8 cellular contexts compared by ENCODE assay signal in genomic region chr10:43419997-43420368, GRCh38. TPM values are rescaled to one million over a fixed set of nuclear protein-coding genes. Genes with fewer than 3 reads are reported as not detected.
A peak's percentile ranks its signal among the peaks of the same experiment; 100 is the strongest.
DNase-seq lines count a peak whose midpoint lies in the region; TF ChIP-seq lines count a peak whose summit lies in the region.

No MANE protein-coding gene starts in this region.

- no peaks in the 10 kb centered on the region for H3K27me3 ChIP-seq in Karpas-422 (ENCODE audit: low read length)
- no peaks in the 10 kb centered on the region for H3K27me3 ChIP-seq in duodenal mucosa (ENCODE audit: control insufficient read depth in 1 of 2, insufficient read depth in 2 of 2, low read length in 2 of 2)

- H3K4me3 Mint-ChIP-seq in CD14-positive monocyte (peak overlapping the region; percentile 93), nephron (peak overlapping the region; percentile 57 to 79 (median 68))

- H3K4me1 ChIP-seq in Karpas-422 (ENCODE audit: low read length) (peaks cover 33% of the 10 kb centered on the region), duodenal mucosa (ENCODE audit: control insufficient read depth in 1 of 2, insufficient read depth in 2 of 2, low read length in 2 of 2) (peaks cover 12 to 20% of the 10 kb centered on the region in 2 donors)

- H2AFZ ChIP-seq in Karpas-422 (ENCODE audit: low read length) = no peak overlapping the region

- TF ChIP-seq CTCF in CD14-positive monocyte (IDR thresholded peaks at IDR 0.05) = no peak
- no peak for TF ChIP-seq CTCF in nephron (IDR thresholded peaks at IDR 0.05; ENCODE audit: unreplicated experiment in 3 of 3)

- peak overlapping the region; percentile 97 for H3K4me2 ChIP-seq in Karpas-422 (ENCODE audit: low read depth, low read length, poor library complexity, severe bottlenecking)

- DNase-seq in CD14-positive monocyte (ENCODE audit: low spot score) (no peak), Karpas-422 (no peak), ureter (ENCODE audit: low spot score) (no peak), DMS153 (lab: John Stamatoyannopoulos, UW) (no peak), glomerular visceral epithelial cell (ENCODE audit: extremely low spot score) (no peak)
- no peak for DNase-seq in stimulated activated naive CD4-positive, alpha-beta T cell treated with Interleukin-2 at 50 U/mL for 16 hours (lab: John Stamatoyannopoulos, UW)

- intact Hi-C loops in CD14-positive monocyte (cut with micrococcal nuclease) = loop anchor here (2.0 kb wide), 2 partner anchors 15 to 17 kb away; partner anchors contain the start of gene ZNF487 (in 1 of the 2)

- H3K4me3 ChIP-seq in Karpas-422 (ENCODE audit: low read length) (peak overlapping the region; percentile 76), duodenal mucosa (ENCODE audit: low read depth in 1 of 2, low read length in 2 of 2) (peak overlapping the region; percentile 55 to 81)

- H3K9me3 ChIP-seq in Karpas-422 (ENCODE audit: low read length) = no peaks in the 10 kb centered on the region
- H3K9me3 ChIP-seq in duodenal mucosa (ENCODE audit: control insufficient read depth in 1 of 2, low read length in 2 of 2) = no peaks in the 10 kb centered on the region

- peak overlapping the region; percentile 95 to 99 (median 97) for H3K27ac Mint-ChIP-seq in CD14-positive monocyte
- H3K27ac Mint-ChIP-seq in nephron = peak overlapping the region; percentile 94 to 99 (median 98)

- peaks cover 0 to 3% (median 0%) of the 10 kb centered on the region in 3 donors for H3K27me3 Mint-ChIP-seq in CD14-positive monocyte (ENCODE audit: low read depth in 3 of 3)
- H3K27me3 Mint-ChIP-seq in nephron (ENCODE audit: low read depth) = no peaks in the 10 kb centered on the region

- no peaks in the 10 kb centered on the region for H4K20me1 ChIP-seq in Karpas-422 (ENCODE audit: insufficient read depth, low read depth, low read length)

- H3K36me3 Mint-ChIP-seq in CD14-positive monocyte (no peaks in the 10 kb centered on the region), nephron (ENCODE audit: low read depth) (peaks cover 9% of the 10 kb centered on the region)

- no peaks in the 10 kb centered on the region for H3K79me2 ChIP-seq in Karpas-422 (ENCODE audit: low read length)

- H3K27ac ChIP-seq in Karpas-422 (ENCODE audit: low read length) = peak overlapping the region; percentile 92
- H3K27ac ChIP-seq in duodenal mucosa (ENCODE audit: low read depth, low read length) = peak overlapping the region; percentile 96

- no peaks in the 10 kb centered on the region for H3K9me2 ChIP-seq in Karpas-422 (replicated peaks; ENCODE audit: insufficient read depth, low read length)

- H3K36me3 ChIP-seq in Karpas-422 (ENCODE audit: insufficient read depth, low read length) = no peaks in the 10 kb centered on the region
- H3K36me3 ChIP-seq in duodenal mucosa (ENCODE audit: control insufficient read depth in 1 of 2, insufficient read depth in 2 of 2, low read length in 2 of 2) = no peaks in the 10 kb centered on the region

- H3K4me1 Mint-ChIP-seq in CD14-positive monocyte (peaks cover 42% of the 10 kb centered on the region), nephron (peaks cover 11% of the 10 kb centered on the region)

- no peaks in the 10 kb centered on the region for H3K9me3 Mint-ChIP-seq in CD14-positive monocyte
- H3K9me3 Mint-ChIP-seq in nephron = no peaks in the 10 kb centered on the region

- peak overlapping the region; percentile 81 for H3K9ac ChIP-seq in Karpas-422 (ENCODE audit: low read length)
- H3K9ac ChIP-seq in duodenal mucosa (ENCODE audit: low read depth in 1 of 2, low read length in 2 of 2) = peak overlapping the region; percentile 79 to 87

RNA-seq across cellular contexts. Expression of gene HNRNPF, which starts 11.0 kb away (rescaled TPM):
- 100 to 1,000 TPM; 188 to 189 TPM for polyA plus RNA-seq in CD14-positive monocyte
- total RNA-seq in Karpas-422 (2014; rRNA removed; shearing (Covaris generic); ENCODE audit: low replicate concordance) = 160 and 269 TPM in 2 replicates
- total RNA-seq in ureter = 307 TPM

RNA-seq across cellular contexts. Expression of gene ZNF487, which starts 16.9 kb away (rescaled TPM):
- 10 to 100 TPM in 1 of 2 donors, 1 to 10 TPM in 1; 8.6 to 15.6 TPM for polyA plus RNA-seq in CD14-positive monocyte
- total RNA-seq in Karpas-422 (2014; rRNA removed; shearing (Covaris generic); ENCODE audit: low replicate concordance) = 11.5 and 11.8 TPM in 2 replicates
- total RNA-seq in ureter = 9.6 TPM

RNA-seq across cellular contexts. Expression of gene FXYD4, which starts 48.5 kb away (rescaled TPM):
- polyA plus RNA-seq in CD14-positive monocyte = not detected
- not detected in 2 replicates for total RNA-seq in Karpas-422 (2014; rRNA removed; shearing (Covaris generic); ENCODE audit: low replicate concordance)
- total RNA-seq in ureter = 13.8 TPM

Comparison
In these comparisons a context has a peak if more than half of its experiments do, and no peak if none do; other contexts are left out.
1. RNA of gene FXYD4, which starts 48.5 kb away (total RNA-seq): 13.8 TPM in ureter (single experiment); not detected in Karpas-422; every median in the first group is over 10 times any median in the second.